ENCODE assay signal across 7 cellular contexts in the genomic region with DNA sequence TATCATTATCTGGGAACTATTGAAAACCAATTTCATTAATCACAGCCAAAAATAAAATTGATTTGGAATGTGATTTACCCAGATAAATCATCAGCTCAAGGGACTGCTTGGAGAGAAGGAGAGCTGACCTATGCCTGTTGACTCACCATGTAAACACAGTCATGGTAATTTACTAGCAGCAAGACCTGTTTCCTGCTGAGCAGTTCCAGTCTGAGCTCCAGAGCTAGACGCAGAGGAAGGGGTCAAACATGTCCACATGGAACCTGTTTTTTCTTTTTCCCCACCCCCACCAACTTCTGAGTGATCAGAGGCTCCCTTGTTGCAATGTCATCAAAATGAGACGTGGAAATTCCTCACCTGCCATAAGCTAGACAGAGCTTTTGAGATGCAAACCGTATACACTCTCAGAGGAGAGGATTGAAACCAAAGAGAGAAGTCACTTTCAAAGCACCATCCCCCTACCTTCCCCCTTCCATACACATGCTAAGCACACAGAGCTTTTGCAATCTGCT. TPM values are rescaled to one million over a fixed set of nuclear protein-coding genes. Genes with fewer than 3 reads are reported as not detected.
A peak's percentile ranks its signal among the peaks of the same experiment; 100 is the strongest.
DNase-seq lines count a peak whose midpoint lies in the region; ATAC-seq and TF ChIP-seq lines count a peak whose summit lies in the region.

No MANE protein-coding gene starts in this region.

- H2AFZ ChIP-seq in GM23338: no peak overlapping the region

- H3K4me3 ChIP-seq in GM23338: peak overlapping the region; percentile 31
- no peak overlapping the region for H3K4me3 ChIP-seq in left lung

- no peaks in the 10 kb centered on the region; the same call in 2 of the 3 replicates for H3K36me3 Mint-ChIP-seq in GM23338 (ENCODE audit: low read depth)

- H3K4me1 ChIP-seq in GM23338 (ENCODE audit: insufficient read depth): peaks cover 45% of the 10 kb centered on the region
- peaks cover 5 to 21% of the 10 kb centered on the region in 2 donors for H3K4me1 ChIP-seq in left lung

- no peaks in the 10 kb centered on the region for H3K27me3 ChIP-seq in GM23338 (ENCODE audit: insufficient read depth)
- H3K27me3 ChIP-seq in left lung: no peaks in the 10 kb centered on the region

- H3K9me3 ChIP-seq in left lung: no peaks in the 10 kb centered on the region

- H3K9me2 ChIP-seq in GM23338 (ENCODE audit: insufficient read depth): peaks cover 3% of the 10 kb centered on the region; the same call in 1 of the 2 replicates

- peak; percentile 87 for ATAC-seq in GM23338
- peak; percentile 95 for ATAC-seq in left lung
- no peak for ATAC-seq in HG02973 (IDR thresholded peaks at IDR 0.05; ENCODE audit: unreplicated experiment)
- ATAC-seq in HG03432 (IDR thresholded peaks at IDR 0.05; ENCODE audit: unreplicated experiment): no peak

- peak overlapping the region; percentile 83 for H3K27ac ChIP-seq in GM23338 (ENCODE audit: low read depth)
- H3K27ac ChIP-seq in left lung: no peak overlapping the region

- intact Hi-C loops in left lung (cut with DNase I): no loop called here

- no peaks in the 10 kb centered on the region for H3K79me2 ChIP-seq in GM23338 (replicated peaks; ENCODE audit: insufficient read depth)

- H3F3A ChIP-seq in GM23338 (replicated peaks; ENCODE audit: low read depth): 0 out of 2 replicates have a peak, but pooled peaks cover 3% of the 10 kb centered on the region

- peak overlapping the region; percentile 98 for H3K27ac Mint-ChIP-seq in GM23338

- DNase-seq in GM23338 (ENCODE audit: low spot score): peak; percentile 75
- DNase-seq in NCI-H1694 treated with DMSO at 0.1 percent for 48 hours (lab: John Stamatoyannopoulos, UW): peak; percentile 73
- peak; percentile 32 for DNase-seq in amniotic stem cell (lab: John Stamatoyannopoulos, UW)
- DNase-seq in left lung: no peak
- DNase-seq in stimulated activated CD4-positive, alpha-beta T cell treated with anti-CD3 and anti-CD28 coated beads, Interleukin-1b, Interleukin-23, amount 100 ng/mL, for 48 hours: no peak

- H3K36me3 ChIP-seq in GM23338 (ENCODE audit: insufficient read depth) (no peaks in the 10 kb centered on the region), left lung (no peaks in the 10 kb centered on the region)

- H3K4me3 Mint-ChIP-seq in GM23338: peak overlapping the region; percentile 60

- no peaks in the 10 kb centered on the region for H3K27me3 Mint-ChIP-seq in GM23338 (ENCODE audit: insufficient read depth, low read depth, poor library complexity)

- no peaks in the 10 kb centered on the region for H3K9me3 Mint-ChIP-seq in GM23338

- no peaks in the 10 kb centered on the region for H4K20me1 ChIP-seq in GM23338 (replicated peaks; ENCODE audit: insufficient read depth)

- no peak for TF ChIP-seq CTCF in GM23338 (conservative IDR thresholded peaks at IDR 0.05; ENCODE audit: low read depth in 2 of 2)
- TF ChIP-seq CTCF in left lung (IDR thresholded peaks at IDR 0.05): no peak

- H3K4me2 ChIP-seq in GM23338: peak overlapping the region; percentile 67

- H3K4me1 Mint-ChIP-seq in GM23338: peaks cover 50% of the 10 kb centered on the region

TF ChIP-seq in GM23338, 12 proteins besides CTCF, POLR2A, EP300 and RAD21:
- TF ChIP-seq CREB1 (CRISPR knock-in tag; IDR thresholded peaks at IDR 0.05; ENCODE audit: low read depth) (peak; percentile 86), ZNF114 (CRISPR knock-in tag; IDR thresholded peaks at IDR 0.05) (no peak)
- TF ChIP-seq, protein P1, sequence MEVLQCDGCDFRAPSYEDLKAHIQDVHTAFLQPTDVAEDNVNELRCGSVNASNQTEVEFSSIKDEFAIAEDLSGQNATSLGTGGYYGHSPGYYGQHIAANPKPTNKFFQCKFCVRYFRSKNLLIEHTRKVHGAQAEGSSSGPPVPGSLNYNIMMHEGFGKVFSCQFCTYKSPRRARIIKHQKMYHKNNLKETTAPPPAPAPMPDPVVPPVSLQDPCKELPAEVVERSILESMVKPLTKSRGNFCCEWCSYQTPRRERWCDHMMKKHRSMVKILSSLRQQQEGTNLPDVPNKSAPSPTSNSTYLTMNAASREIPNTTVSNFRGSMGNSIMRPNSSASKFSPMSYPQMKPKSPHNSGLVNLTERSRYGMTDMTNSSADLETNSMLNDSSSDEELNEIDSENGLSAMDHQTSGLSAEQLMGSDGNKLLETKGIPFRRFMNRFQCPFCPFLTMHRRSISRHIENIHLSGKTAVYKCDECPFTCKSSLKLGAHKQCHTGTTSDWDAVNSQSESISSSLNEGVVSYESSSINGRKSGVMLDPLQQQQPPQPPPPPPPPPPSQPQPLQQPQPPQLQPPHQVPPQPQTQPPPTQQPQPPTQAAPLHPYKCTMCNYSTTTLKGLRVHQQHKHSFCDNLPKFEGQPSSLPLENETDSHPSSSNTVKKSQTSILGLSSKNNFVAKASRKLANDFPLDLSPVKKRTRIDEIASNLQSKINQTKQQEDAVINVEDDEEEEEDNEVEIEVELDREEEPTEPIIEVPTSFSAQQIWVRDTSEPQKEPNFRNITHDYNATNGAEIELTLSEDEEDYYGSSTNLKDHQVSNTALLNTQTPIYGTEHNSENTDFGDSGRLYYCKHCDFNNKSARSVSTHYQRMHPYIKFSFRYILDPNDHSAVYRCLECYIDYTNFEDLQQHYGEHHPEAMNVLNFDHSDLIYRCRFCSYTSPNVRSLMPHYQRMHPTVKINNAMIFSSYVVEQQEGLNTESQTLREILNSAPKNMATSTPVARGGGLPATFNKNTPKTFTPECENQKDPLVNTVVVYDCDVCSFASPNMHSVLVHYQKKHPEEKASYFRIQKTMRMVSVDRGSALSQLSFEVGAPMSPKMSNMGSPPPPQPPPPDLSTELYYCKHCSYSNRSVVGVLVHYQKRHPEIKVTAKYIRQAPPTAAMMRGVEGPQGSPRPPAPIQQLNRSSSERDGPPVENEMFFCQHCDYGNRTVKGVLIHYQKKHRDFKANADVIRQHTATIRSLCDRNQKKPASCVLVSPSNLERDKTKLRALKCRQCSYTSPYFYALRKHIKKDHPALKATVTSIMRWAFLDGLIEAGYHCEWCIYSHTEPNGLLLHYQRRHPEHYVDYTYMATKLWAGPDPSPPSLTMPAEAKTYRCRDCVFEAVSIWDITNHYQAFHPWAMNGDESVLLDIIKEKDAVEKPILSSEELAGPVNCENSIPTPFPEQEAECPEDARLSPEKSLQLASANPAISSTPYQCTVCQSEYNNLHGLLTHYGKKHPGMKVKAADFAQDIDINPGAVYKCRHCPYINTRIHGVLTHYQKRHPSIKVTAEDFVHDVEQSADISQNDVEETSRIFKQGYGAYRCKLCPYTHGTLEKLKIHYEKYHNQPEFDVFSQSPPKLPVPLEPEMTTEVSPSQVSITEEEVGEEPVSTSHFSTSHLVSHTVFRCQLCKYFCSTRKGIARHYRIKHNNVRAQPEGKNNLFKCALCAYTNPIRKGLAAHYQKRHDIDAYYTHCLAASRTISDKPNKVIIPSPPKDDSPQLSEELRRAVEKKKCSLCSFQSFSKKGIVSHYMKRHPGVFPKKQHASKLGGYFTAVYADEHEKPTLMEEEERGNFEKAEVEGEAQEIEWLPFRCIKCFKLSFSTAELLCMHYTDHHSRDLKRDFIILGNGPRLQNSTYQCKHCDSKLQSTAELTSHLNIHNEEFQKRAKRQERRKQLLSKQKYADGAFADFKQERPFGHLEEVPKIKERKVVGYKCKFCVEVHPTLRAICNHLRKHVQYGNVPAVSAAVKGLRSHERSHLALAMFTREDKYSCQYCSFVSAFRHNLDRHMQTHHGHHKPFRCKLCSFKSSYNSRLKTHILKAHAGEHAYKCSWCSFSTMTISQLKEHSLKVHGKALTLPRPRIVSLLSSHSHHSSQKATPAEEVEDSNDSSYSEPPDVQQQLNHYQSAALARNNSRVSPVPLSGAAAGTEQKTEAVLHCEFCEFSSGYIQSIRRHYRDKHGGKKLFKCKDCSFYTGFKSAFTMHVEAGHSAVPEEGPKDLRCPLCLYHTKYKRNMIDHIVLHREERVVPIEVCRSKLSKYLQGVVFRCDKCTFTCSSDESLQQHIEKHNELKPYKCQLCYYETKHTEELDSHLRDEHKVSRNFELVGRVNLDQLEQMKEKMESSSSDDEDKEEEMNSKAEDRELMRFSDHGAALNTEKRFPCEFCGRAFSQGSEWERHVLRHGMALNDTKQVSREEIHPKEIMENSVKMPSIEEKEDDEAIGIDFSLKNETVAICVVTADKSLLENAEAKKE (CRISPR knock-in tag; IDR thresholded peaks at IDR 0.05): peak; percentile 79; the same call in 1 of the 2 replicates

RNA-seq across cellular contexts. Expression of a gene that starts 56.0 kb away (rescaled TPM):
- total RNA-seq in GM23338 (2014; rRNA removed; shearing (Covaris generic)): 21.8 and 32.7 TPM in 2 replicates
- polyA plus RNA-seq in GM23338 (2016; fragmentation: Nextera tagmentation; extraction: Ambion mirVana): 17.4 and 30.0 TPM in 2 replicates
- 10 to 100 TPM; 39.9 to 77.5 TPM for total RNA-seq in left lung

Comparison
In these comparisons a context has a peak if more than half of its experiments do, and no peak if none do; other contexts are left out.
1. ATAC-seq: peak in GM23338 (single experiment) and left lung (single experiment); none in HG02973 (single experiment) and HG03432 (single experiment).
2. DNase-seq: peak in GM23338 (single experiment), NCI-H1694 treated with DMSO at 0.1 percent for 48 hours (single experiment) and amniotic stem cell (single experiment); none in left lung (0 of 2) and stimulated activated CD4-positive, alpha-beta T cell treated with anti-CD3 and anti-CD28 coated beads, Interleukin-1b, Interleukin-23, amount 100 ng/mL, for 48 hours (single experiment).